8 cellular contexts compared by ENCODE assay signal in genomic region chr16:85798901-85799496, GRCh38. TPM values are rescaled to one million over a fixed set of nuclear protein-coding genes. Genes with fewer than 3 reads are reported as not detected.
A peak's percentile ranks its signal among the peaks of the same experiment; 100 is the strongest.
DNase-seq lines count a peak whose midpoint lies in the region; ATAC-seq lines count a peak whose summit lies in the region.

No MANE protein-coding gene starts in this region.

- H3K4me1 Mint-ChIP-seq in naive thymus-derived CD8-positive, alpha-beta T cell, result peaks cover 38 to 80% (median 67%) of the 10 kb centered on the region in 4 donors

- H3K4me3 Mint-ChIP-seq in naive thymus-derived CD8-positive, alpha-beta T cell, result peak overlapping the region; percentile 83 to 94 (median 88)

- H3K27ac Mint-ChIP-seq in naive thymus-derived CD8-positive, alpha-beta T cell, result peak overlapping the region in 9 of 10 donors; percentile 90 to 97 (median 94)

- POLR2A ChIA-PET in naive thymus-derived CD8-positive, alpha-beta T cell (lab: Charles Lee), result interaction anchor here (0.9 to 1.7 kb wide), 2 partner anchors 10 to 69 kb away, joined by 3 to 8 read pairs; no protein-coding TSS in a partner anchor

- 0% methylated on average over 37 to 51 of the region's 51 CpGs for WGBS in esophagus, 2 donors

- ATAC-seq in GM19455 (IDR thresholded peaks at IDR 0.05; ENCODE audit: unreplicated experiment), result peak; percentile 23
- peak; percentile 23 for ATAC-seq in HG03571 (IDR thresholded peaks at IDR 0.05; ENCODE audit: unreplicated experiment)
- peak; percentile 36 to 44 for ATAC-seq in activated CD4-positive, CD25-positive, alpha-beta regulatory T cell treated with anti-CD3 and anti-CD28 coated beads, Interleukin-2, amount 50 U/mL, for 24 hours
- peak; percentile 24 to 39 for ATAC-seq in naive thymus-derived CD8-positive, alpha-beta T cell

- H3K36me3 ChIP-seq in esophagus (ENCODE audit: control insufficient read depth in 2 of 2, insufficient read depth in 2 of 2, low read length in 1 of 2), result peaks cover 4 to 26% of the 10 kb centered on the region in 2 donors

- no peaks in the 10 kb centered on the region for H3K27me3 ChIP-seq in esophagus (ENCODE audit: control insufficient read depth in 1 of 2, insufficient read depth in 2 of 2, low read length in 2 of 2)

- H3K36me3 Mint-ChIP-seq in naive thymus-derived CD8-positive, alpha-beta T cell, result peaks cover 3 to 63% (median 17%) of the 10 kb centered on the region in 3 donors

- H3K9me3 Mint-ChIP-seq in naive thymus-derived CD8-positive, alpha-beta T cell, result no peaks in the 10 kb centered on the region

- H3K27me3 Mint-ChIP-seq in naive thymus-derived CD8-positive, alpha-beta T cell, result no peaks in the 10 kb centered on the region

- no peaks in the 10 kb centered on the region for H3K9me3 ChIP-seq in esophagus (ENCODE audit: control insufficient read depth in 2 of 2, insufficient read depth in 1 of 2, low read depth in 1 of 2, low read length in 1 of 2)

- H3K4me3 ChIP-seq in esophagus (ENCODE audit: low read depth in 1 of 2, low read length in 2 of 2), result peak overlapping the region; percentile 80 to 96

- H3K4me1 ChIP-seq in esophagus (ENCODE audit: control insufficient read depth in 2 of 2, insufficient read depth in 2 of 2, low read length in 1 of 2), result peaks cover 0 to 4% of the 10 kb centered on the region in 2 donors

- peak overlapping the region; percentile 34 to 90 for H3K27ac ChIP-seq in esophagus (ENCODE audit: low read depth in 2 of 2, low read length in 1 of 2)

- DNase-seq in CMK (ENCODE audit: low read depth), result peak; percentile 40
- DNase-seq in naive thymus-derived CD8-positive, alpha-beta T cell, result peak in 6 of 10 donors; percentile 22 to 61 (median 36)
- no peak for DNase-seq in NCI-H1105 treated with DMSO at 0.1 percent for 48 hours (lab: John Stamatoyannopoulos, UW)
- DNase-seq in GF-D8 (lab: John Stamatoyannopoulos, UW), result no peak

RNA-seq across cellular contexts. Expression of gene EMC8, which starts 0.3 kb away (rescaled TPM):
- polyA plus RNA-seq in esophagus, result 10 to 100 TPM in 1 of 2 donors, 1 to 10 TPM in 1; 6.2 to 15.1 TPM
- total RNA-seq in naive thymus-derived CD8-positive, alpha-beta T cell, result 10 to 100 TPM; 36.9 to 38.7 TPM
- polyA plus RNA-seq in naive thymus-derived CD8-positive, alpha-beta T cell, result 10 to 100 TPM; 21.6 to 28.6 (median 27.2) TPM

RNA-seq across cellular contexts. Expression of gene COX4I1, which starts 0.5 kb away (rescaled TPM):
- 1,000 to 10,000 TPM in 1 of 2 donors, 100 to 1,000 TPM in 1; 884 to 1,078 TPM for polyA plus RNA-seq in esophagus
- total RNA-seq in naive thymus-derived CD8-positive, alpha-beta T cell, result 100 to 1,000 TPM; 750 to 766 TPM
- 1,000 to 10,000 TPM; 1,212 to 1,344 (median 1,331) TPM for polyA plus RNA-seq in naive thymus-derived CD8-positive, alpha-beta T cell

RNA-seq across cellular contexts. Expression of gene C16orf74, which starts 48.1 kb away (rescaled TPM):
- 10 to 100 TPM in 1 of 2 donors, 1 to 10 TPM in 1; 9.7 to 19.0 TPM for polyA plus RNA-seq in esophagus
- total RNA-seq in naive thymus-derived CD8-positive, alpha-beta T cell, result 10 to 100 TPM; 38.0 to 42.3 TPM
- 10 to 100 TPM; 16.0 to 19.1 (median 17.2) TPM for polyA plus RNA-seq in naive thymus-derived CD8-positive, alpha-beta T cell

Comparison
In these comparisons a context has a peak if more than half of its experiments do, and no peak if none do; other contexts are left out.
1. DNase-seq: peak in CMK (single experiment) and naive thymus-derived CD8-positive, alpha-beta T cell (6 of 10); none in NCI-H1105 treated with DMSO at 0.1 percent for 48 hours (single experiment) and GF-D8 (single experiment).
2. Peak in every context shown above with its lines, with median percentiles within 50 percentile points of each other: ATAC-seq.